Comparison of ENCODE assay signal across 1 cellular context in genomic region chr20:711526-711925, GRCh38.
TF ChIP-seq lines count a peak whose summit lies in the region.

No MANE protein-coding gene starts in this region.

TF ChIP-seq in HepG2, 621 proteins besides CTCF, POLR2A, EP300 and RAD21:
- TF ChIP-seq ATF3 (CRISPR knock-in tag; IDR thresholded peaks at IDR 0.05) = no peak
- no peak for TF ChIP-seq PRDM15 (CRISPR knock-in tag; IDR thresholded peaks at IDR 0.05)
- no peak for TF ChIP-seq HDAC6 (IDR thresholded peaks at IDR 0.05; ENCODE audit: low read depth, low read length)
- no peak for TF ChIP-seq ZNF512 (CRISPR knock-in tag; IDR thresholded peaks at IDR 0.05)
- no peak for TF ChIP-seq MED1 (CRISPR knock-in tag; IDR thresholded peaks at IDR 0.05)
- no peak for TF ChIP-seq SMYD3 (CRISPR knock-in tag; IDR thresholded peaks at IDR 0.05)
- TF ChIP-seq, protein P1, sequence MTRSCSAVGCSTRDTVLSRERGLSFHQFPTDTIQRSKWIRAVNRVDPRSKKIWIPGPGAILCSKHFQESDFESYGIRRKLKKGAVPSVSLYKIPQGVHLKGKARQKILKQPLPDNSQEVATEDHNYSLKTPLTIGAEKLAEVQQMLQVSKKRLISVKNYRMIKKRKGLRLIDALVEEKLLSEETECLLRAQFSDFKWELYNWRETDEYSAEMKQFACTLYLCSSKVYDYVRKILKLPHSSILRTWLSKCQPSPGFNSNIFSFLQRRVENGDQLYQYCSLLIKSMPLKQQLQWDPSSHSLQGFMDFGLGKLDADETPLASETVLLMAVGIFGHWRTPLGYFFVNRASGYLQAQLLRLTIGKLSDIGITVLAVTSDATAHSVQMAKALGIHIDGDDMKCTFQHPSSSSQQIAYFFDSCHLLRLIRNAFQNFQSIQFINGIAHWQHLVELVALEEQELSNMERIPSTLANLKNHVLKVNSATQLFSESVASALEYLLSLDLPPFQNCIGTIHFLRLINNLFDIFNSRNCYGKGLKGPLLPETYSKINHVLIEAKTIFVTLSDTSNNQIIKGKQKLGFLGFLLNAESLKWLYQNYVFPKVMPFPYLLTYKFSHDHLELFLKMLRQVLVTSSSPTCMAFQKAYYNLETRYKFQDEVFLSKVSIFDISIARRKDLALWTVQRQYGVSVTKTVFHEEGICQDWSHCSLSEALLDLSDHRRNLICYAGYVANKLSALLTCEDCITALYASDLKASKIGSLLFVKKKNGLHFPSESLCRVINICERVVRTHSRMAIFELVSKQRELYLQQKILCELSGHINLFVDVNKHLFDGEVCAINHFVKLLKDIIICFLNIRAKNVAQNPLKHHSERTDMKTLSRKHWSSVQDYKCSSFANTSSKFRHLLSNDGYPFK (CRISPR knock-in tag; IDR thresholded peaks at IDR 0.05; ENCODE audit: borderline replicate concordance) = no peak
TF ChIP-seq in HepG2: peak in this region for 0.
